1 cellular context compared by ENCODE assay signal in genomic region chr19:55062735-55063491, GRCh38.
TF ChIP-seq lines count a peak whose summit lies in the region.

RDH13 (minus strand) TSS chr19:55063148; CDS start chr19:55063032, 116 bp downstream.

TF ChIP-seq in HepG2, 621 proteins besides CTCF, POLR2A, EP300 and RAD21 (continued from another document and continues in another):
- TF ChIP-seq ZNF280B (CRISPR knock-in tag; IDR thresholded peaks at IDR 0.05; ENCODE audit: borderline replicate concordance), result no peak
- TF ChIP-seq KAT8 (CRISPR knock-in tag; IDR thresholded peaks at IDR 0.05), result 0 out of 2 replicates have a peak, but pooled peaks have one; percentile 22
- no peak for TF ChIP-seq MAZ (IDR thresholded peaks at IDR 0.05; ENCODE audit: borderline replicate concordance, low read depth, low read length)
- 0 out of 2 replicates have a peak, but pooled peaks have one; percentile 29 for TF ChIP-seq MAZ (CRISPR knock-in tag; IDR thresholded peaks at IDR 0.05; ENCODE audit: low read depth)
- no peak for TF ChIP-seq ZKSCAN8 (CRISPR knock-in tag; IDR thresholded peaks at IDR 0.05; ENCODE audit: borderline replicate concordance)
- 0 out of 2 replicates have a peak, but pooled peaks have one; percentile 23 for TF ChIP-seq ELF3 (CRISPR knock-in tag; IDR thresholded peaks at IDR 0.05)
- TF ChIP-seq, protein P1, sequence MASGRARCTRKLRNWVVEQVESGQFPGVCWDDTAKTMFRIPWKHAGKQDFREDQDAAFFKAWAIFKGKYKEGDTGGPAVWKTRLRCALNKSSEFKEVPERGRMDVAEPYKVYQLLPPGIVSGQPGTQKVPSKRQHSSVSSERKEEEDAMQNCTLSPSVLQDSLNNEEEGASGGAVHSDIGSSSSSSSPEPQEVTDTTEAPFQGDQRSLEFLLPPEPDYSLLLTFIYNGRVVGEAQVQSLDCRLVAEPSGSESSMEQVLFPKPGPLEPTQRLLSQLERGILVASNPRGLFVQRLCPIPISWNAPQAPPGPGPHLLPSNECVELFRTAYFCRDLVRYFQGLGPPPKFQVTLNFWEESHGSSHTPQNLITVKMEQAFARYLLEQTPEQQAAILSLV (CRISPR knock-in tag; IDR thresholded peaks at IDR 0.05; ENCODE audit: borderline replicate concordance), result 0 out of 2 replicates have a peak, but pooled peaks have one; percentile 48
- TF ChIP-seq TFDP2 (CRISPR knock-in tag; IDR thresholded peaks at IDR 0.05), result peak; percentile 43; the same call in 1 of the 2 replicates
- no peak for TF ChIP-seq SNAI1 (CRISPR knock-in tag; IDR thresholded peaks at IDR 0.05; ENCODE audit: borderline replicate concordance)
- TF ChIP-seq ZNF230 (CRISPR knock-in tag; IDR thresholded peaks at IDR 0.05), result no peak; the same call in 1 of the 2 replicates
- TF ChIP-seq FOXJ3 (CRISPR knock-in tag; IDR thresholded peaks at IDR 0.05; ENCODE audit: borderline replicate concordance), result no peak
- TF ChIP-seq NCOR1 (IDR thresholded peaks at IDR 0.05; ENCODE audit: borderline replicate concordance, low read length), result no peak
- TF ChIP-seq, protein P2, sequence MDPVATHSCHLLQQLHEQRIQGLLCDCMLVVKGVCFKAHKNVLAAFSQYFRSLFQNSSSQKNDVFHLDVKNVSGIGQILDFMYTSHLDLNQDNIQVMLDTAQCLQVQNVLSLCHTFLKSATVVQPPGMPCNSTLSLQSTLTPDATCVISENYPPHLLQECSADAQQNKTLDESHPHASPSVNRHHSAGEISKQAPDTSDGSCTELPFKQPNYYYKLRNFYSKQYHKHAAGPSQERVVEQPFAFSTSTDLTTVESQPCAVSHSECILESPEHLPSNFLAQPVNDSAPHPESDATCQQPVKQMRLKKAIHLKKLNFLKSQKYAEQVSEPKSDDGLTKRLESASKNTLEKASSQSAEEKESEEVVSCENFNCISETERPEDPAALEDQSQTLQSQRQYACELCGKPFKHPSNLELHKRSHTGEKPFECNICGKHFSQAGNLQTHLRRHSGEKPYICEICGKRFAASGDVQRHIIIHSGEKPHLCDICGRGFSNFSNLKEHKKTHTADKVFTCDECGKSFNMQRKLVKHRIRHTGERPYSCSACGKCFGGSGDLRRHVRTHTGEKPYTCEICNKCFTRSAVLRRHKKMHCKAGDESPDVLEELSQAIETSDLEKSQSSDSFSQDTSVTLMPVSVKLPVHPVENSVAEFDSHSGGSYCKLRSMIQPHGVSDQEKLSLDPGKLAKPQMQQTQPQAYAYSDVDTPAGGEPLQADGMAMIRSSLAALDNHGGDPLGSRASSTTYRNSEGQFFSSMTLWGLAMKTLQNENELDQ (CRISPR knock-in tag; IDR thresholded peaks at IDR 0.05; ENCODE audit: borderline replicate concordance), result no peak
- 0 out of 2 replicates have a peak, but pooled peaks have one; percentile 27 for TF ChIP-seq EEA1 (CRISPR knock-in tag; IDR thresholded peaks at IDR 0.05; ENCODE audit: borderline replicate concordance)
- no peak for TF ChIP-seq ZSCAN30 (CRISPR knock-in tag; IDR thresholded peaks at IDR 0.05)
- TF ChIP-seq, protein P3, sequence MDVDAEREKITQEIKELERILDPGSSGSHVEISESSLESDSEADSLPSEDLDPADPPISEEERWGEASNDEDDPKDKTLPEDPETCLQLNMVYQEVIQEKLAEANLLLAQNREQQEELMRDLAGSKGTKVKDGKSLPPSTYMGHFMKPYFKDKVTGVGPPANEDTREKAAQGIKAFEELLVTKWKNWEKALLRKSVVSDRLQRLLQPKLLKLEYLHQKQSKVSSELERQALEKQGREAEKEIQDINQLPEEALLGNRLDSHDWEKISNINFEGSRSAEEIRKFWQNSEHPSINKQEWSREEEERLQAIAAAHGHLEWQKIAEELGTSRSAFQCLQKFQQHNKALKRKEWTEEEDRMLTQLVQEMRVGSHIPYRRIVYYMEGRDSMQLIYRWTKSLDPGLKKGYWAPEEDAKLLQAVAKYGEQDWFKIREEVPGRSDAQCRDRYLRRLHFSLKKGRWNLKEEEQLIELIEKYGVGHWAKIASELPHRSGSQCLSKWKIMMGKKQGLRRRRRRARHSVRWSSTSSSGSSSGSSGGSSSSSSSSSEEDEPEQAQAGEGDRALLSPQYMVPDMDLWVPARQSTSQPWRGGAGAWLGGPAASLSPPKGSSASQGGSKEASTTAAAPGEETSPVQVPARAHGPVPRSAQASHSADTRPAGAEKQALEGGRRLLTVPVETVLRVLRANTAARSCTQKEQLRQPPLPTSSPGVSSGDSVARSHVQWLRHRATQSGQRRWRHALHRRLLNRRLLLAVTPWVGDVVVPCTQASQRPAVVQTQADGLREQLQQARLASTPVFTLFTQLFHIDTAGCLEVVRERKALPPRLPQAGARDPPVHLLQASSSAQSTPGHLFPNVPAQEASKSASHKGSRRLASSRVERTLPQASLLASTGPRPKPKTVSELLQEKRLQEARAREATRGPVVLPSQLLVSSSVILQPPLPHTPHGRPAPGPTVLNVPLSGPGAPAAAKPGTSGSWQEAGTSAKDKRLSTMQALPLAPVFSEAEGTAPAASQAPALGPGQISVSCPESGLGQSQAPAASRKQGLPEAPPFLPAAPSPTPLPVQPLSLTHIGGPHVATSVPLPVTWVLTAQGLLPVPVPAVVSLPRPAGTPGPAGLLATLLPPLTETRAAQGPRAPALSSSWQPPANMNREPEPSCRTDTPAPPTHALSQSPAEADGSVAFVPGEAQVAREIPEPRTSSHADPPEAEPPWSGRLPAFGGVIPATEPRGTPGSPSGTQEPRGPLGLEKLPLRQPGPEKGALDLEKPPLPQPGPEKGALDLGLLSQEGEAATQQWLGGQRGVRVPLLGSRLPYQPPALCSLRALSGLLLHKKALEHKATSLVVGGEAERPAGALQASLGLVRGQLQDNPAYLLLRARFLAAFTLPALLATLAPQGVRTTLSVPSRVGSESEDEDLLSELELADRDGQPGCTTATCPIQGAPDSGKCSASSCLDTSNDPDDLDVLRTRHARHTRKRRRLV (CRISPR knock-in tag; IDR thresholded peaks at IDR 0.05), result no peak
- no peak for TF ChIP-seq ZNF451 (CRISPR knock-in tag; IDR thresholded peaks at IDR 0.05)
- no peak for TF ChIP-seq PLRG1 (conservative IDR thresholded peaks at IDR 0.05)
- TF ChIP-seq ZSCAN9 (CRISPR knock-in tag; IDR thresholded peaks at IDR 0.05; ENCODE audit: borderline replicate concordance), result no peak
- no peak for TF ChIP-seq SIN3A (IDR thresholded peaks at IDR 0.05; ENCODE audit: borderline replicate concordance, low read depth, low read length)
- TF ChIP-seq TBP (CRISPR knock-in tag; IDR thresholded peaks at IDR 0.05), result no peak
- no peak for TF ChIP-seq STAG1 (CRISPR knock-in tag; IDR thresholded peaks at IDR 0.05)
- TF ChIP-seq, protein P4, sequence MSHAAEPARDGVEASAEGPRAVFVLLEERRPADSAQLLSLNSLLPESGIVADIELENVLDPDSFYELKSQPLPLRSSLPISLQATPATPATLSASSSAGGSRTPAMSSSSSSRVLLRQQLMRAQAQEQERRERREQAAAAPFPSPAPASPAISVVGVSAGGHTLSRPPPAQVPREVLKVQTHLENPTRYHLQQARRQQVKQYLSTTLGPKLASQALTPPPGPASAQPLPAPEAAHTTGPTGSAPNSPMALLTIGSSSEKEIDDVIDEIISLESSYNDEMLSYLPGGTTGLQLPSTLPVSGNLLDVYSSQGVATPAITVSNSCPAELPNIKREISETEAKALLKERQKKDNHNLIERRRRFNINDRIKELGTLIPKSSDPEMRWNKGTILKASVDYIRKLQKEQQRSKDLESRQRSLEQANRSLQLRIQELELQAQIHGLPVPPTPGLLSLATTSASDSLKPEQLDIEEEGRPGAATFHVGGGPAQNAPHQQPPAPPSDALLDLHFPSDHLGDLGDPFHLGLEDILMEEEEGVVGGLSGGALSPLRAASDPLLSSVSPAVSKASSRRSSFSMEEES (CRISPR knock-in tag; IDR thresholded peaks at IDR 0.05), result no peak
- TF ChIP-seq, protein P5, sequence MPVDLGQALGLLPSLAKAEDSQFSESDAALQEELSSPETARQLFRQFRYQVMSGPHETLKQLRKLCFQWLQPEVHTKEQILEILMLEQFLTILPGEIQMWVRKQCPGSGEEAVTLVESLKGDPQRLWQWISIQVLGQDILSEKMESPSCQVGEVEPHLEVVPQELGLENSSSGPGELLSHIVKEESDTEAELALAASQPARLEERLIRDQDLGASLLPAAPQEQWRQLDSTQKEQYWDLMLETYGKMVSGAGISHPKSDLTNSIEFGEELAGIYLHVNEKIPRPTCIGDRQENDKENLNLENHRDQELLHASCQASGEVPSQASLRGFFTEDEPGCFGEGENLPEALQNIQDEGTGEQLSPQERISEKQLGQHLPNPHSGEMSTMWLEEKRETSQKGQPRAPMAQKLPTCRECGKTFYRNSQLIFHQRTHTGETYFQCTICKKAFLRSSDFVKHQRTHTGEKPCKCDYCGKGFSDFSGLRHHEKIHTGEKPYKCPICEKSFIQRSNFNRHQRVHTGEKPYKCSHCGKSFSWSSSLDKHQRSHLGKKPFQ (CRISPR knock-in tag; IDR thresholded peaks at IDR 0.05; ENCODE audit: insufficient replicate concordance), result no peak
- no peak for TF ChIP-seq CAMTA2 (CRISPR knock-in tag; IDR thresholded peaks at IDR 0.05; ENCODE audit: borderline replicate concordance)
- TF ChIP-seq IKZF4 (CRISPR knock-in tag; IDR thresholded peaks at IDR 0.05; ENCODE audit: borderline replicate concordance, low read depth, not compliant biosample characterization), result no peak
- no peak for TF ChIP-seq IRF2 (CRISPR knock-in tag; IDR thresholded peaks at IDR 0.05)
- peak; percentile 51; the same call in 1 of the 2 replicates for TF ChIP-seq ZGPAT (CRISPR knock-in tag; IDR thresholded peaks at IDR 0.05)
- no peak for TF ChIP-seq MAFK (conservative IDR thresholded peaks at IDR 0.05 in 1 of 2, IDR thresholded peaks at IDR 0.05 in 1 of 2; ENCODE audit: low read length in 2 of 2)
- no peak for TF ChIP-seq SNRNP70 (IDR thresholded peaks at IDR 0.05; ENCODE audit: low read depth, low read length)
- TF ChIP-seq ZNF496 (CRISPR knock-in tag; IDR thresholded peaks at IDR 0.05; ENCODE audit: insufficient replicate concordance), result no peak
- TF ChIP-seq BCLAF1 (IDR thresholded peaks at IDR 0.05), result no peak
- TF ChIP-seq KDM5B (CRISPR knock-in tag; IDR thresholded peaks at IDR 0.05; ENCODE audit: borderline replicate concordance), result peak; percentile 32; the same call in 1 of the 2 replicates
- 0 out of 2 replicates have a peak, but pooled peaks have one; percentile 28 for TF ChIP-seq SRY (CRISPR knock-in tag; IDR thresholded peaks at IDR 0.05)
- TF ChIP-seq ZNF296 (CRISPR knock-in tag; conservative IDR thresholded peaks at IDR 0.05), result no peak
- peak; percentile 63; the same call in 1 of the 2 replicates for TF ChIP-seq RFX5 (IDR thresholded peaks at IDR 0.05; ENCODE audit: low read depth, low read length)
- TF ChIP-seq, protein P6, sequence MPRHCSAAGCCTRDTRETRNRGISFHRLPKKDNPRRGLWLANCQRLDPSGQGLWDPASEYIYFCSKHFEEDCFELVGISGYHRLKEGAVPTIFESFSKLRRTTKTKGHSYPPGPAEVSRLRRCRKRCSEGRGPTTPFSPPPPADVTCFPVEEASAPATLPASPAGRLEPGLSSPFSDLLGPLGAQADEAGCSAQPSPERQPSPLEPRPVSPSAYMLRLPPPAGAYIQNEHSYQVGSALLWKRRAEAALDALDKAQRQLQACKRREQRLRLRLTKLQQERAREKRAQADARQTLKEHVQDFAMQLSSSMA (CRISPR knock-in tag; IDR thresholded peaks at IDR 0.05), result no peak
- TF ChIP-seq ZNF343 (CRISPR knock-in tag; IDR thresholded peaks at IDR 0.05), result 0 out of 2 replicates have a peak, but pooled peaks have one; percentile 46
- TF ChIP-seq MXD1 (CRISPR knock-in tag; IDR thresholded peaks at IDR 0.05), result no peak
